In the genomic region with DNA sequence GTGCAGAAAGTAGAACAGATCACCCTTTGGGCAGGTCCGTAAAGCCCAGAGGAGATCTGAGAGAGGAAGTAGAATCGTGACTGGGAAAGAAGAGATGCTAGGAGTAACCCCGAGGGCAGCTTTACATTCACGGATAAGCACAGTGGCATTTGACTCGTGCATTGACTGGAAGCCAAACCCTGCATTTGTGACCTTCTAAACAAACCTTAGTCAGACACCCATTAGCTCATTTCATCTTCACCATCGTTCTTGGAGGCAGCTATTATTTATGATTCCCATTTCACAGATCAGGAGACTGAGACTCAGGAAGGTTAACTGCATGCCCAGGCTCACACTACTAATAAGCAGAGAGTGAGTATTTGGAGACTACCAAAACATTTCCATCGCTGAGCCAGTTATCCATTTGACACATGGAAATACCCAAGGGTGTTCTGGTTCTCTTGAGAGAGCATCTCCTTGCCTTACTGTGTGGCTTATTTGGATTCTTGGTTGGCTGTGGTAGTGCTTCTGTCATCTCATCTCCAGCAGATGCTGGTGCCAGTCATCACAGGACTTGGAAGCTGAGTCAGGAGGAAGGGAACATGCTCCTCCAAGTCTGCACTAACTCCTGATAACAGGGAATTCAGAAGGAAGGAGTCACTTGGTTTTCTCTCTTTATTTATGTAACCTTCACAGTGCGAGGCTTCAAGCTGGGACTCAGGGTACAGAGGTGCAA, we compare ENCODE assay signal across 16 cellular contexts. TPM values are rescaled to one million over a fixed set of nuclear protein-coding genes. Genes with fewer than 3 reads are reported as not detected.
A peak's percentile ranks its signal among the peaks of the same experiment; 100 is the strongest.
DNase-seq lines count a peak whose midpoint lies in the region; ATAC-seq and TF ChIP-seq lines count a peak whose summit lies in the region.
"Had no signal": no experiment of that assay in that cellular context is flagged by ENCODE, and none has a peak within 500 bp of the region (broad histone marks: within the 10 kb centered on the region; RNA-seq: fewer than 3 reads in every experiment).

No MANE protein-coding gene starts in this region.

- ATAC-seq in GM21717 (IDR thresholded peaks at IDR 0.05; ENCODE audit: unreplicated experiment) (peak; percentile 29), memory B cell (ENCODE audit: low read depth) (peak; percentile 18), natural killer cell (no peak), GM18868 (IDR thresholded peaks at IDR 0.05; ENCODE audit: unreplicated experiment) (no peak)
- ATAC-seq: activated CD8-positive, alpha-beta T cell treated with anti-CD3 and anti-CD28 coated beads, Interleukin-2, amount 10 ng/mL, durations not matched to agents 7 days and 5 days; T-helper 17 cell had no signal

- WGBS in esophagus muscularis mucosa: 74% methylated on average over 8 of the region's 8 CpGs

- no peaks in the 10 kb centered on the region for H3K36me3 ChIP-seq in PC-9 (ENCODE audit: low read depth)
- peaks cover 0 to 41% (median 0%) of the 10 kb centered on the region in 4 donors for H3K36me3 ChIP-seq in esophagus muscularis mucosa
- H3K36me3 ChIP-seq: prostate gland had no signal

- no peaks in the 10 kb centered on the region for H3K27me3 ChIP-seq in PC-9 (ENCODE audit: insufficient read depth, low read depth)
- H3K27me3 ChIP-seq in esophagus muscularis mucosa: no peaks in the 10 kb centered on the region

- CTCF ChIA-PET in PC-9 (lab: Charles Lee): no interaction called here

- H3K4me1 Mint-ChIP-seq in memory B cell (peaks cover 53% of the 10 kb centered on the region), natural killer cell (no peaks in the 10 kb centered on the region)
- H3K4me1 Mint-ChIP-seq: activated naive CD4-positive, alpha-beta T cell treated with anti-CD3 and anti-CD28 coated beads, Interleukin-2, amount 50 U/mL, for 24 hours had no signal

- no TSS peak for BruUV-seq in PC-9 (replicated peaks; lab: Mats Ljungman, UMichigan)

- H3K27me3 Mint-ChIP-seq in memory B cell: no peaks in the 10 kb centered on the region
- peaks cover 0 to 11% of the 10 kb centered on the region in 2 donors for H3K27me3 Mint-ChIP-seq in natural killer cell (ENCODE audit: low read depth in 2 of 2)
- H3K27me3 Mint-ChIP-seq: activated naive CD4-positive, alpha-beta T cell treated with anti-CD3 and anti-CD28 coated beads, Interleukin-2, amount 50 U/mL, for 24 hours; dendritic cell treated with granulocyte-macrophage colony-stimulating factor and Interleukin-4, amounts not matched to agents 40 ng/mL and 50 ng/mL, for 4 days; T-helper 17 cell had no signal

- TF ChIP-seq CTCF in PC-9 (conservative IDR thresholded peaks at IDR 0.05): no peak
- no peak for TF ChIP-seq CTCF in natural killer cell (IDR thresholded peaks at IDR 0.05)
- no peak for TF ChIP-seq CTCF in esophagus muscularis mucosa (IDR thresholded peaks at IDR 0.05)

- peak; percentile 25 for DNase-seq in Daoy (ENCODE audit: low read depth)
- DNase-seq in PC-9: no peak
- DNase-seq in memory B cell (ENCODE audit: low spot score in 2 of 2): no peak
- DNase-seq in NCI-H1092 (lab: John Stamatoyannopoulos, UW): no peak
- DNase-seq in natural killer cell: no peak
- DNase-seq in esophagus muscularis mucosa (ENCODE audit: extremely low spot score): no peak
- DNase-seq: activated CD8-positive, alpha-beta T cell treated with anti-CD3 and anti-CD28 coated beads, Interleukin-2, amount 10 ng/mL, durations not matched to agents 7 days and 5 days; AML-193; GF-D8; glutamatergic neuron; T-helper 17 cell had no signal

- POLR2A ChIA-PET in PC-9 (lab: Charles Lee; ENCODE audit: unreplicated experiment): no interaction called here

- H3K4me3 ChIP-seq in PC-9 (no peak overlapping the region), esophagus muscularis mucosa (no peak overlapping the region)
- H3K4me3 ChIP-seq: prostate gland had no signal

- H3K9me2 ChIP-seq in PC-9 (ENCODE audit: insufficient read depth): no peaks in the 10 kb centered on the region

- no peaks in the 10 kb centered on the region for H3K4me1 ChIP-seq in PC-9 (replicated peaks; ENCODE audit: insufficient read depth)
- H3K4me1 ChIP-seq in esophagus muscularis mucosa: peaks cover 6 to 17% (median 11%) of the 10 kb centered on the region in 4 donors
- H3K4me1 ChIP-seq: prostate gland had no signal

- no peak overlapping the region for H3K27ac ChIP-seq in PC-9
- H3K27ac ChIP-seq in esophagus muscularis mucosa (replicated peaks in 1 of 4): no peak overlapping the region
- H3K27ac ChIP-seq: prostate gland had no signal

- H3K4me3 Mint-ChIP-seq in memory B cell (peak overlapping the region; percentile 78), natural killer cell (no peak overlapping the region)
- H3K4me3 Mint-ChIP-seq: activated CD8-positive, alpha-beta T cell treated with anti-CD3 and anti-CD28 coated beads, Interleukin-2, amount 10 ng/mL, durations not matched to agents 7 days and 5 days; activated naive CD4-positive, alpha-beta T cell treated with anti-CD3 and anti-CD28 coated beads, Interleukin-2, amount 50 U/mL, for 24 hours; dendritic cell treated with granulocyte-macrophage colony-stimulating factor and Interleukin-4, amounts not matched to agents 40 ng/mL and 50 ng/mL, for 4 days; T-helper 17 cell had no signal

- H3K79me2 ChIP-seq in PC-9 (ENCODE audit: low read depth): no peaks in the 10 kb centered on the region

- TF ChIP-seq EP300 in esophagus muscularis mucosa (IDR thresholded peaks at IDR 0.05): no peak

- H3K27ac Mint-ChIP-seq in memory B cell (peak overlapping the region; percentile 99), natural killer cell (no peak overlapping the region)
- H3K27ac Mint-ChIP-seq: activated CD8-positive, alpha-beta T cell treated with anti-CD3 and anti-CD28 coated beads, Interleukin-2, amount 10 ng/mL, durations not matched to agents 7 days and 5 days; activated naive CD4-positive, alpha-beta T cell treated with anti-CD3 and anti-CD28 coated beads, Interleukin-2, amount 50 U/mL, for 24 hours had no signal

- H2AFZ ChIP-seq in PC-9: peak overlapping the region; percentile 32; the same call in 1 of the 2 replicates

- H3K9me3 Mint-ChIP-seq in memory B cell: no peaks in the 10 kb centered on the region
- no peaks in the 10 kb centered on the region for H3K9me3 Mint-ChIP-seq in natural killer cell
- H3K9me3 Mint-ChIP-seq: activated naive CD4-positive, alpha-beta T cell treated with anti-CD3 and anti-CD28 coated beads, Interleukin-2, amount 50 U/mL, for 24 hours; dendritic cell treated with granulocyte-macrophage colony-stimulating factor and Interleukin-4, amounts not matched to agents 40 ng/mL and 50 ng/mL, for 4 days had no signal

- no peak overlapping the region for H3K4me2 ChIP-seq in PC-9

- H4K20me1 ChIP-seq in PC-9 (ENCODE audit: insufficient read depth): no peaks in the 10 kb centered on the region

- H3K36me3 Mint-ChIP-seq in memory B cell (peaks cover 47% of the 10 kb centered on the region), natural killer cell (no peaks in the 10 kb centered on the region)

- no peak for TF ChIP-seq POLR2A in esophagus muscularis mucosa (IDR thresholded peaks at IDR 0.05; ENCODE audit: low read depth)

- H3K9me3 ChIP-seq in PC-9 (ENCODE audit: insufficient read depth, low read depth): no peaks in the 10 kb centered on the region; the same call in 1 of the 2 replicates
- H3K9me3 ChIP-seq in esophagus muscularis mucosa: no peaks in the 10 kb centered on the region
- H3K9me3 ChIP-seq: prostate gland had no signal

- no peaks in the 10 kb centered on the region for H3F3A ChIP-seq in PC-9 (ENCODE audit: insufficient read depth, low read depth)

- intact Hi-C loops in PC-9 (cut with micrococcal nuclease; ENCODE audit: unreplicated experiment): no loop called here
- intact Hi-C loops in natural killer cell (cut with micrococcal nuclease): no loop called here
- intact Hi-C loops in esophagus muscularis mucosa (cut with DNase I): no loop called here

RNA-seq across cellular contexts. Expression of a gene that starts 55.1 kb away (rescaled TPM):
- total RNA-seq in Daoy (2014; rRNA removed; shearing (Covaris generic)): 3.2 and 6.7 TPM in 2 replicates
- total RNA-seq in PC-9 (2021): 0.10 and 0.72 TPM in 2 replicates
- 10 to 100 TPM in 1 of 3 donors, 1 to 10 TPM in 2; 1.8 to 21.1 (median 2.7) TPM for total RNA-seq in natural killer cell
- 10 to 100 TPM in 1 of 4 donors, 1 to 10 TPM in 3; 3.7 to 10.6 (median 6.7) TPM for total RNA-seq in esophagus muscularis mucosa

Comparison
In these comparisons a context has a peak if more than half of its experiments do, and no peak if none do; other contexts are left out.
1. ATAC-seq: peak in GM21717 (single experiment) and memory B cell (single experiment); none in natural killer cell (0 of 3) and GM18868 (single experiment).